9 cellular contexts compared by ENCODE assay signal in genomic region chr6:6788394-6789020, GRCh38.
A peak's percentile ranks its signal among the peaks of the same experiment; 100 is the strongest.
DNase-seq lines count a peak whose midpoint lies in the region; ATAC-seq and TF ChIP-seq lines count a peak whose summit lies in the region.
"Had no signal": no experiment of that assay in that cellular context is flagged by ENCODE, and none has a peak within 500 bp of the region (broad histone marks: within the 10 kb centered on the region; RNA-seq: fewer than 3 reads in every experiment).

No MANE protein-coding gene starts in this region.

- H3K27me3 Mint-ChIP-seq in activated CD4-positive, alpha-beta T cell treated with anti-CD3 and anti-CD28 coated beads for 36 hours: no peaks in the 10 kb centered on the region
- no peaks in the 10 kb centered on the region for H3K27me3 Mint-ChIP-seq in activated CD8-positive, alpha-beta T cell treated with anti-CD3 and anti-CD28 coated beads for 36 hours
- no peaks in the 10 kb centered on the region for H3K27me3 Mint-ChIP-seq in memory B cell
- H3K27me3 Mint-ChIP-seq: CD4-positive, CD25-positive, alpha-beta regulatory T cell had no signal

- peak; percentile 89 for ATAC-seq in activated CD4-positive, alpha-beta T cell treated with anti-CD3 and anti-CD28 coated beads for 36 hours
- peak; percentile 92 for ATAC-seq in activated CD8-positive, alpha-beta T cell treated with anti-CD3 and anti-CD28 coated beads for 36 hours
- ATAC-seq in memory B cell (ENCODE audit: low read depth) (peak; percentile 72), sciatic nerve (no peak), HG03097 (IDR thresholded peaks at IDR 0.05; ENCODE audit: low FRiP score, unreplicated experiment) (no peak)

- CTCF ChIA-PET in activated CD4-positive, alpha-beta T cell treated with anti-CD3 and anti-CD28 coated beads for 36 hours (lab: Charles Lee): interaction anchor here (0.5 to 1.3 kb wide), 6 partner anchors 10 to 500 kb away, joined by 3 to 6 read pairs (median 3); no protein-coding TSS in a partner anchor
- CTCF ChIA-PET in activated CD8-positive, alpha-beta T cell treated with anti-CD3 and anti-CD28 coated beads for 36 hours (lab: Charles Lee): interaction anchor here (0.9 to 1.7 kb wide), 5 partner anchors 64 to 455 kb away, joined by 3 to 5 read pairs (median 3); no protein-coding TSS in a partner anchor

- peaks cover under 1% of the 10 kb centered on the region for H3K4me1 Mint-ChIP-seq in activated CD4-positive, alpha-beta T cell treated with anti-CD3 and anti-CD28 coated beads for 36 hours
- peaks cover 7% of the 10 kb centered on the region for H3K4me1 Mint-ChIP-seq in activated CD8-positive, alpha-beta T cell treated with anti-CD3 and anti-CD28 coated beads for 36 hours (ENCODE audit: low read depth)
- H3K4me1 Mint-ChIP-seq in memory B cell: no peaks in the 10 kb centered on the region

- no peak overlapping the region for H3K4me3 Mint-ChIP-seq in activated CD4-positive, alpha-beta T cell treated with anti-CD3 and anti-CD28 coated beads for 36 hours
- H3K4me3 Mint-ChIP-seq in activated CD8-positive, alpha-beta T cell treated with anti-CD3 and anti-CD28 coated beads for 36 hours: no peak overlapping the region
- H3K4me3 Mint-ChIP-seq in memory B cell: no peak overlapping the region

- POLR2A ChIA-PET in activated CD4-positive, alpha-beta T cell treated with anti-CD3 and anti-CD28 coated beads for 36 hours (lab: Charles Lee): interaction anchor here (0.6 kb wide), 1 partner anchor 259 kb away, joined by 4 read pairs; no protein-coding TSS in a partner anchor
- POLR2A ChIA-PET in activated CD8-positive, alpha-beta T cell treated with anti-CD3 and anti-CD28 coated beads for 36 hours (lab: Charles Lee): no interaction called here

- intact Hi-C loops in activated CD4-positive, alpha-beta T cell treated with anti-CD3 and anti-CD28 coated beads for 36 hours (cut with DNase I, micrococcal nuclease): loop anchor here in 1 of 2 experiments (2.0 to 5.0 kb wide), 4 partner anchors 111 to 454 kb away; no protein-coding TSS in a partner anchor
- intact Hi-C loops in activated CD8-positive, alpha-beta T cell treated with anti-CD3 and anti-CD28 coated beads for 36 hours (cut with micrococcal nuclease): no loop called here
- intact Hi-C loops in sciatic nerve (cut with DNase I): no loop called here

- H3K9me3 Mint-ChIP-seq in activated CD4-positive, alpha-beta T cell treated with anti-CD3 and anti-CD28 coated beads for 36 hours (ENCODE audit: low read depth): no peaks in the 10 kb centered on the region
- H3K9me3 Mint-ChIP-seq in activated CD8-positive, alpha-beta T cell treated with anti-CD3 and anti-CD28 coated beads for 36 hours: no peaks in the 10 kb centered on the region
- H3K9me3 Mint-ChIP-seq in memory B cell: no peaks in the 10 kb centered on the region

- no peaks in the 10 kb centered on the region for H3K36me3 Mint-ChIP-seq in activated CD4-positive, alpha-beta T cell treated with anti-CD3 and anti-CD28 coated beads for 36 hours (ENCODE audit: low read depth)
- no peaks in the 10 kb centered on the region for H3K36me3 Mint-ChIP-seq in activated CD8-positive, alpha-beta T cell treated with anti-CD3 and anti-CD28 coated beads for 36 hours (ENCODE audit: low read depth)
- H3K36me3 Mint-ChIP-seq in memory B cell: no peaks in the 10 kb centered on the region
- H3K36me3 Mint-ChIP-seq: CD4-positive, CD25-positive, alpha-beta regulatory T cell had no signal

- peak; percentile 53 for DNase-seq in activated CD4-positive, alpha-beta T cell treated with anti-CD3 and anti-CD28 coated beads for 36 hours
- no peak for DNase-seq in activated CD4-positive, alpha-beta T cell treated with anti-CD3 and anti-CD28 coated beads, Interleukin-2, amount 50 U/mL, for 1 hour
- DNase-seq in Kasumi-1 (lab: John Stamatoyannopoulos, UW): peak; percentile 45 to 55
- DNase-seq in activated CD8-positive, alpha-beta T cell treated with anti-CD3 and anti-CD28 coated beads for 36 hours: peak; percentile 56
- no peak for DNase-seq in memory B cell (ENCODE audit: low spot score in 2 of 2)
- no peak for DNase-seq in sciatic nerve (ENCODE audit: low spot score)
- DNase-seq in GM03348 (ENCODE audit: low spot score): no peak

- TF ChIP-seq CTCF in activated CD8-positive, alpha-beta T cell treated with anti-CD3 and anti-CD28 coated beads for 36 hours (IDR thresholded peaks at IDR 0.05): peak; percentile 50

- no peak overlapping the region for H3K27ac Mint-ChIP-seq in activated CD4-positive, alpha-beta T cell treated with anti-CD3 and anti-CD28 coated beads for 36 hours
- no peak overlapping the region for H3K27ac Mint-ChIP-seq in activated CD8-positive, alpha-beta T cell treated with anti-CD3 and anti-CD28 coated beads for 36 hours
- no peak overlapping the region for H3K27ac Mint-ChIP-seq in memory B cell
- H3K27ac Mint-ChIP-seq: CD4-positive, CD25-positive, alpha-beta regulatory T cell had no signal

Comparison
In these comparisons a context has a peak if more than half of its experiments do, and no peak if none do; other contexts are left out.
1. DNase-seq: peak in activated CD4-positive, alpha-beta T cell treated with anti-CD3 and anti-CD28 coated beads for 36 hours (single experiment), Kasumi-1 (2 of 2) and activated CD8-positive, alpha-beta T cell treated with anti-CD3 and anti-CD28 coated beads for 36 hours (single experiment); none in activated CD4-positive, alpha-beta T cell treated with anti-CD3 and anti-CD28 coated beads, Interleukin-2, amount 50 U/mL, for 1 hour (single experiment), memory B cell (0 of 2), sciatic nerve (single experiment) and GM03348 (single experiment).
2. ATAC-seq: peak in activated CD4-positive, alpha-beta T cell treated with anti-CD3 and anti-CD28 coated beads for 36 hours (single experiment), activated CD8-positive, alpha-beta T cell treated with anti-CD3 and anti-CD28 coated beads for 36 hours (single experiment) and memory B cell (single experiment); none in sciatic nerve (single experiment) and HG03097 (single experiment).